In the genomic region with DNA sequence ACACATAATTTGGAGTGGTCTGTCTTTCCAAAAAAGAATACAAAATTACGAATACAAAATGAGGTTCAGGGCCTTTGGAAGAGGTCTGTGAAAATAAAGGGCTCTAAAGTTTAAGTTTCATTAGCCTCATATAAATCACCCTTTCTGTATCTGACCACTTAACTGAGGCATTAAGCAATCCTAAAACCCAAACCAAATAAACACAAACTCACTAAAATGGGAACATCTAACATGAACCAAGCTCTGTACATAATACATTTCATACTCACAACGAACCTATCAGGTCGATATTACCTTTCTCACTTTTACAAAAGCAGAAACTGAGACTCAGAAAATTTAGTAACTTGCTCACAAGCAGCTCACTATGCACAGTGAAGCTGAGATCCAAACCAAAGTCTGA, we compare ENCODE assay signal across 11 cellular contexts. TPM values are rescaled to one million over a fixed set of nuclear protein-coding genes. Genes with fewer than 3 reads are reported as not detected.
"Had no signal": no experiment of that assay in that cellular context is flagged by ENCODE, and none has a peak within 500 bp of the region (broad histone marks: within the 10 kb centered on the region; RNA-seq: fewer than 3 reads in every experiment).

No MANE protein-coding gene starts in this region.

- H3K27me3 Mint-ChIP-seq: IgD-negative memory B cell had no signal

- H3K4me3 ChIP-seq: GM23248, HAP-1 had no signal

- H3K4me1 Mint-ChIP-seq: IgD-negative memory B cell had no signal

- H3K4me1 ChIP-seq: HAP-1 had no signal

- H3K9me3 ChIP-seq: HAP-1 had no signal

- H3K27ac ChIP-seq: GM23248, HL-60 had no signal

- DNase-seq: GM23248, GOT3, H7, HFFc6, KBM-7 had no signal

- H3K9me3 Mint-ChIP-seq: HFFc6, IgD-negative memory B cell had no signal

- H3K27ac Mint-ChIP-seq: HFFc6, IgD-negative memory B cell had no signal

- ATAC-seq: HCT116 had no signal

- H3K4me3 Mint-ChIP-seq: HFFc6, IgD-negative memory B cell had no signal

RNA-seq across cellular contexts. Expression of a gene that starts 1.1 kb away (rescaled TPM):
- total RNA-seq: GM23248, H4, H7, HFFc6, HT1080 had no signal
- polyA plus RNA-seq: GM23248, IgD-negative memory B cell had no signal
